ENCODE assay signal across 8 cellular contexts in the genomic region with DNA sequence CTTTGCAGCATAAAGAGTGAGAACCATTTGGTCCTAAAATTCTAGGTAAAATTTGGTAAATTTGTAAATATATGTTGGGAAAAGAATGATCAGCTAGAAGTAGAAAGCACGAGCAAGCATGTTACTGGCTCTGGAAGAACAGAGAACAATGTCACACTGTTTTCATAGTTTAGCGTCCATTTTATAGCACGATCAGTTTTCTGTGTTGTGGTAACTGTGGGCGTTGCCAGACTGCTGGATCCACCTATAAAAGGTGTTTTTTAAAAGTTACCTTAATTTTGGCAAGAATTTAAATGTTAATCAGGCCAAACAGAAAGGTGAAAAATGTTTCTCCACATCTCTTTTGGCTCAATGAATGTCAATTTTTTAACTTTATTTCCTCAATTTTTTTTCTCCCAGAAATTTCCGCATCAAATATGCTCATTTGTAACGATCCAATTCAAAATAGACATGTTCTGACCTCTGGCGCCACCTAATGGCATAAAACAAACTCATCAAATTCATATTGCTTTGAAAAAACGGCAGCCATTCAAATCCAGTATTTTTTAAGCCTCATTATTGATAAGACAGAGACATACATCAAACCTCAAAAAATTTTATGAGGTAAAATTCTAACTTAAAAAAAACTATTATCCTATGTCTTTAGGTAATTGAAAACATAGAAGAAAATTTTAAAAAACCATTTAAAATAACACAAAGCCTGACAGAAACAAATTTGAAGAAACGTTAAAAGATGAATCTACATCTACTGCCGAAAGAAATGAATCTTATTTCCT.
A peak's percentile ranks its signal among the peaks of the same experiment; 100 is the strongest.
DNase-seq lines count a peak whose midpoint lies in the region; ATAC-seq and TF ChIP-seq lines count a peak whose summit lies in the region.

No MANE protein-coding gene starts in this region.

- no peaks in the 10 kb centered on the region for H3K9me3 ChIP-seq in WERI-Rb-1 (ENCODE audit: severe bottlenecking)

- H3K36me3 ChIP-seq in WERI-Rb-1, result no peaks in the 10 kb centered on the region

- no peak for ATAC-seq in GM21526 (IDR thresholded peaks at IDR 0.05; ENCODE audit: low FRiP score, unreplicated experiment)
- ATAC-seq in HG02763 (IDR thresholded peaks at IDR 0.05; ENCODE audit: unreplicated experiment), result no peak

- POLR2A ChIA-PET in GM10248 (lab: Yijun Ruan, JAX), result no interaction called here

- H3K4me3 ChIP-seq in AG09309 (ENCODE audit: control insufficient read depth, low read depth, low read length) (no peak overlapping the region), WERI-Rb-1 (ENCODE audit: low read depth, low read length) (no peak overlapping the region)

- TF ChIP-seq CTCF in AG09309 (IDR thresholded peaks at IDR 0.05; ENCODE audit: control insufficient read depth, insufficient read depth, low read depth, low read length, missing control alignments), result peak; percentile 58
- peak; percentile 57 for TF ChIP-seq CTCF in GM10248 (IDR thresholded peaks at IDR 0.05; ENCODE audit: control extremely low read depth, extremely low read depth, low read depth, missing control alignments)
- TF ChIP-seq CTCF in WERI-Rb-1 (IDR thresholded peaks at IDR 0.05; ENCODE audit: low read depth, low read length), result peak; percentile 3; the same call in 1 of the 2 replicates

- DNase-seq in AG09309 (ENCODE audit: low read depth) (no peak), GM10248 (ENCODE audit: extremely low spot score) (no peak), NCI-H2029 treated with DMSO at 0.1 percent for 48 hours (lab: John Stamatoyannopoulos, UW) (peak; percentile 62), WERI-Rb-1 (no peak), globus pallidus (ENCODE audit: low spot score) (peak; percentile 55), superior temporal gyrus (ENCODE audit: extremely low spot score) (peak; percentile 85)

- CTCF ChIA-PET in GM10248 (lab: Yijun Ruan, JAX), result interaction anchor here (0.6 to 5.1 kb wide), 11 partner anchors 8 to 295 kb away, joined by 3 to 26 read pairs (median 5); no protein-coding TSS in a partner anchor

- H3K27me3 ChIP-seq in WERI-Rb-1 (ENCODE audit: insufficient read depth, low read depth, severe bottlenecking), result no peaks in the 10 kb centered on the region

- no peak overlapping the region for H3K27ac ChIP-seq in WERI-Rb-1

Comparison
In these comparisons a context has a peak if more than half of its experiments do, and no peak if none do; other contexts are left out.
1. DNase-seq: peak in NCI-H2029 treated with DMSO at 0.1 percent for 48 hours (single experiment), globus pallidus (single experiment) and superior temporal gyrus (single experiment); none in AG09309 (single experiment), GM10248 (single experiment) and WERI-Rb-1 (single experiment).
2. CTCF ChIP-seq: peak in every context shown above with its lines; median percentile 58 in AG09309; 57 in GM10248; 3 in WERI-Rb-1.